In genomic region chr1:211741116-211741515, GRCh38 we compare ENCODE assay signal across 18 cellular contexts.
DNase-seq lines count a peak whose midpoint lies in the region; FAIRE-seq and TF ChIP-seq lines count a peak whose summit lies in the region.
"Had no signal": no experiment of that assay in that cellular context is flagged by ENCODE, and none has a peak within 500 bp of the region (broad histone marks: within the 10 kb centered on the region; RNA-seq: fewer than 3 reads in every experiment).

No MANE protein-coding gene starts in this region.

- no peaks in the 10 kb centered on the region for H3K79me1 ChIP-seq in mesendoderm (ENCODE audit: low read length)

- H4K5ac ChIP-seq in mesendoderm (ENCODE audit: low read length) = no peak overlapping the region

- TF ChIP-seq POLR2A in ovary (IDR thresholded peaks at IDR 0.05) (no peak), adrenal gland (IDR thresholded peaks at IDR 0.05) (no peak)

- H2BK120ac ChIP-seq in mesendoderm (ENCODE audit: low read depth, low read length) = no peak overlapping the region

- no peaks in the 10 kb centered on the region for H3K27me3 ChIP-seq in mesendoderm (ENCODE audit: insufficient read depth, low read length, poor library complexity)
- no peaks in the 10 kb centered on the region for H3K27me3 ChIP-seq in ovary
- H3K27me3 ChIP-seq in adrenal gland = no peaks in the 10 kb centered on the region
- H3K27me3 ChIP-seq: body of pancreas, MG63, testis had no signal

- H2BK5ac ChIP-seq in mesendoderm (ENCODE audit: low read length) = no peak overlapping the region

- H4K8ac ChIP-seq in mesendoderm (ENCODE audit: low read depth, low read length) = no peak overlapping the region

- TF ChIP-seq CTCF in D721Med (IDR thresholded peaks at IDR 0.05; ENCODE audit: insufficient read depth, missing control alignments) = peak; percentile 37
- TF ChIP-seq CTCF in LNCaP clone FGC (IDR thresholded peaks at IDR 0.05; ENCODE audit: control insufficient read depth, extremely low read depth, insufficient read depth) = 0 out of 2 replicates have a peak, but pooled peaks have one; percentile 14
- TF ChIP-seq CTCF in ovary (IDR thresholded peaks at IDR 0.05) = no peak
- no peak for TF ChIP-seq CTCF in adrenal gland (IDR thresholded peaks at IDR 0.05)

- H3K79me2 ChIP-seq in mesendoderm (ENCODE audit: control insufficient read depth, insufficient read depth, low read length) = no peaks in the 10 kb centered on the region

- DNase-seq in D721Med (ENCODE audit: insufficient read length, low spot score) = no peak
- DNase-seq in LNCaP clone FGC (ENCODE audit: low read depth) = no peak
- DNase-seq in mesendoderm = peak; percentile 42
- no peak for DNase-seq in C1 segment of cervical spinal cord (lab: John Stamatoyannopoulos, UW)
- DNase-seq in ovary = no peak
- DNase-seq in adrenal gland = no peak
- DNase-seq: activated T-cell treated with anti-CD3 and anti-CD28 coated beads, Interleukin-2, amount 50 U/mL, for 24 hours; dermis blood vessel endothelial cell; MG63; naive B cell; NCI-H187; NCI-H345; posterior cingulate gyrus; stimulated activated CD4-positive, alpha-beta T cell treated with anti-CD3 and anti-CD28 coated beads, Interleukin-4, amount 100 ng/mL, for 24 hours; testis had no signal

- H3K56ac ChIP-seq in mesendoderm (ENCODE audit: low read length) = no peak overlapping the region

- H3K18ac ChIP-seq in mesendoderm (ENCODE audit: low read length) = no peak overlapping the region

- TF ChIP-seq EP300 in ovary (IDR thresholded peaks at IDR 0.05) = no peak

- H2BK15ac ChIP-seq in mesendoderm (replicated peaks; ENCODE audit: low read depth) = no peak overlapping the region

- no peak overlapping the region for H3K23ac ChIP-seq in mesendoderm (ENCODE audit: low read length)

- H3K4me3 ChIP-seq in LNCaP clone FGC (ENCODE audit: low read depth, low read length) (no peak overlapping the region), mesendoderm (ENCODE audit: low read length) (no peak overlapping the region), ovary (no peak overlapping the region), adrenal gland (no peak overlapping the region)
- H3K4me3 ChIP-seq: body of pancreas, MG63, SK-N-MC, testis had no signal

- no peak overlapping the region for H2AK5ac ChIP-seq in mesendoderm (ENCODE audit: low read length)

- no CpG with 5 or more reads among the region's 9 CpGs for WGBS in mesendoderm (ENCODE audit: extremely low coverage, insufficient coverage, low lambda C conversion rate)
- 54 to 68% (median 58%) methylated on average over 9 of the region's 9 CpGs for whole genome bisulfite sequencing in ovary, 3 donors
- 51 to 59% (median 56%) methylated on average over 9 of the region's 9 CpGs for WGBS in adrenal gland, 4 donors

- no peak overlapping the region for H3K9ac ChIP-seq in mesendoderm (ENCODE audit: low read length)

- peak overlapping the region; percentile 4 for H3K27ac ChIP-seq in angular gyrus (ENCODE audit: low read depth, low read length)
- no peak overlapping the region for H3K27ac ChIP-seq in mesendoderm (ENCODE audit: low read depth, low read length)
- H3K27ac ChIP-seq in ovary = no peak overlapping the region
- no peak overlapping the region for H3K27ac ChIP-seq in adrenal gland
- H3K27ac ChIP-seq: body of pancreas, SK-N-MC, testis had no signal

- H3K4me2 ChIP-seq in mesendoderm (ENCODE audit: low read length) = no peak overlapping the region

- H3K9me3 ChIP-seq in ovary (no peaks in the 10 kb centered on the region), adrenal gland (replicated peaks in 1 of 3) (no peaks in the 10 kb centered on the region)
- H3K9me3 ChIP-seq: body of pancreas, MG63, testis had no signal

- no peaks in the 10 kb centered on the region for H3K36me3 ChIP-seq in mesendoderm (ENCODE audit: control insufficient read depth, insufficient read depth, low read length)
- no peaks in the 10 kb centered on the region for H3K36me3 ChIP-seq in ovary
- no peaks in the 10 kb centered on the region for H3K36me3 ChIP-seq in adrenal gland (replicated peaks in 1 of 2)
- H3K36me3 ChIP-seq: MG63 had no signal

- H3K4ac ChIP-seq in mesendoderm (ENCODE audit: low read depth, low read length) = no peak overlapping the region

- FAIRE-seq in D721Med (lab: Jason Lieb, UNC) = no peak

- intact Hi-C loops in ovary (cut with DNase I) = no loop called here
- intact Hi-C loops in adrenal gland (cut with DNase I) = no loop called here

- no peaks in the 10 kb centered on the region for H3K4me1 ChIP-seq in mesendoderm (ENCODE audit: control insufficient read depth, low read depth, low read length)
- no peaks in the 10 kb centered on the region for H3K4me1 ChIP-seq in ovary (ENCODE audit: insufficient read depth)
- H3K4me1 ChIP-seq in adrenal gland (replicated peaks in 1 of 2) = peaks cover 2 to 11% of the 10 kb centered on the region in 2 donors

Comparison
In these comparisons a context has a peak if more than half of its experiments do, and no peak if none do; other contexts are left out.
1. CTCF ChIP-seq: peak in D721Med (single experiment) and LNCaP clone FGC (single experiment); none in ovary (0 of 3) and adrenal gland (0 of 6).